1 cellular context compared by ENCODE assay signal in the genomic region with DNA sequence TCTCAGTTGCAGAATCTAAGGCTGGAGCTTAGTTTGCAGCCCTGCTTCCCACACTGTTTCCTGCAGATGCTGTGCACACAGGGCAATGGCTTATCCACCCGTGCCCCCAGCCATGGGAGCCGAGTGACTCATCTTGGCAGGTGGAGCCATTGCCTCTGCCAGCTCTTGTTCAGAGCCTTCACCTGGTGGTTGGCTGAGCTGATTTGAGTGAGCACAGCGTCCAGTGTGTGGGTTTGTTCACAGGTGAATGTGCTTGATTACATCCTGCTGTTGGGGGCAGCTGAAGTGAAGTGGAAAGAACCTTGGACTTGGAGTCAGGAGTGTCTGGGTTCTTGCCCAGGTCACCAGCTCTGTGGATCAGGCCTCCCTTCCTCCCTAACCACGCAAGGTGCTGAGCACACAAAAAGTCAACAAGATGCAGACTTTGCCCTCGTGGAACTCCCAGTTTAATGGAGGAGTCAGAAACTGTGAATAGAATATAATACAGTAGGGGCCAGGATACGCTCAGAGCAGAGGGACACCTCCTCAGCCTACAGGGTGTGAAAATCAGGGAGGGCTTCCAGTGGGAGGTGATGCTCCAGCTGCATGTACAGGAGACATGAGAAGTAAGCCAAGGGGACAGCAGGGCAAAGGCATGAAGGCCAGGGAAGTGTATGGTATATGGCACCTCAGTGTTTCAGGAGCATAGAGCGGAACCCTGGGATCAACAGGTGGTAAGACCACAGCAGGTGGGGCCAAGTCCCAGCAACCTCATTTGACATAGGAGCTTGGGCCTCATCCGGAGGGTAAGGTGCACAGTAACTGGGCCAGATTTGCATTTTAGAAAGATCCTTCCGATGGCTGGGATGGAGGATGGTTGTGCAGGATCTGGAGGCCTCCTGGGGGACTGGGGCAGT.
TF ChIP-seq lines count a peak whose summit lies in the region.

No MANE protein-coding gene starts in this region.

TF ChIP-seq in SK-N-SH, 30 proteins besides CTCF, POLR2A, EP300 and RAD21 (continued from another document):
- TF ChIP-seq, protein P1, sequence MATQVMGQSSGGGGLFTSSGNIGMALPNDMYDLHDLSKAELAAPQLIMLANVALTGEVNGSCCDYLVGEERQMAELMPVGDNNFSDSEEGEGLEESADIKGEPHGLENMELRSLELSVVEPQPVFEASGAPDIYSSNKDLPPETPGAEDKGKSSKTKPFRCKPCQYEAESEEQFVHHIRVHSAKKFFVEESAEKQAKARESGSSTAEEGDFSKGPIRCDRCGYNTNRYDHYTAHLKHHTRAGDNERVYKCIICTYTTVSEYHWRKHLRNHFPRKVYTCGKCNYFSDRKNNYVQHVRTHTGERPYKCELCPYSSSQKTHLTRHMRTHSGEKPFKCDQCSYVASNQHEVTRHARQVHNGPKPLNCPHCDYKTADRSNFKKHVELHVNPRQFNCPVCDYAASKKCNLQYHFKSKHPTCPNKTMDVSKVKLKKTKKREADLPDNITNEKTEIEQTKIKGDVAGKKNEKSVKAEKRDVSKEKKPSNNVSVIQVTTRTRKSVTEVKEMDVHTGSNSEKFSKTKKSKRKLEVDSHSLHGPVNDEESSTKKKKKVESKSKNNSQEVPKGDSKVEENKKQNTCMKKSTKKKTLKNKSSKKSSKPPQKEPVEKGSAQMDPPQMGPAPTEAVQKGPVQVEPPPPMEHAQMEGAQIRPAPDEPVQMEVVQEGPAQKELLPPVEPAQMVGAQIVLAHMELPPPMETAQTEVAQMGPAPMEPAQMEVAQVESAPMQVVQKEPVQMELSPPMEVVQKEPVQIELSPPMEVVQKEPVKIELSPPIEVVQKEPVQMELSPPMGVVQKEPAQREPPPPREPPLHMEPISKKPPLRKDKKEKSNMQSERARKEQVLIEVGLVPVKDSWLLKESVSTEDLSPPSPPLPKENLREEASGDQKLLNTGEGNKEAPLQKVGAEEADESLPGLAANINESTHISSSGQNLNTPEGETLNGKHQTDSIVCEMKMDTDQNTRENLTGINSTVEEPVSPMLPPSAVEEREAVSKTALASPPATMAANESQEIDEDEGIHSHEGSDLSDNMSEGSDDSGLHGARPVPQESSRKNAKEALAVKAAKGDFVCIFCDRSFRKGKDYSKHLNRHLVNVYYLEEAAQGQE (IDR thresholded peaks at IDR 0.05; ENCODE audit: low read depth, low read length): no peak
- TF ChIP-seq CHD2 (IDR thresholded peaks at IDR 0.05; ENCODE audit: low read length, partially characterized antibody) (no peak), TCF12 (IDR thresholded peaks at IDR 0.05) (no peak), GABPA (IDR thresholded peaks at IDR 0.05; ENCODE audit: low read depth) (no peak)
- TF ChIP-seq, protein P2, sequence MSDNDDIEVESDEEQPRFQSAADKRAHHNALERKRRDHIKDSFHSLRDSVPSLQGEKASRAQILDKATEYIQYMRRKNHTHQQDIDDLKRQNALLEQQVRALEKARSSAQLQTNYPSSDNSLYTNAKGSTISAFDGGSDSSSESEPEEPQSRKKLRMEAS (IDR thresholded peaks at IDR 0.05; ENCODE audit: low read depth): no peak
